1 cellular context compared by ENCODE assay signal in the genomic region with DNA sequence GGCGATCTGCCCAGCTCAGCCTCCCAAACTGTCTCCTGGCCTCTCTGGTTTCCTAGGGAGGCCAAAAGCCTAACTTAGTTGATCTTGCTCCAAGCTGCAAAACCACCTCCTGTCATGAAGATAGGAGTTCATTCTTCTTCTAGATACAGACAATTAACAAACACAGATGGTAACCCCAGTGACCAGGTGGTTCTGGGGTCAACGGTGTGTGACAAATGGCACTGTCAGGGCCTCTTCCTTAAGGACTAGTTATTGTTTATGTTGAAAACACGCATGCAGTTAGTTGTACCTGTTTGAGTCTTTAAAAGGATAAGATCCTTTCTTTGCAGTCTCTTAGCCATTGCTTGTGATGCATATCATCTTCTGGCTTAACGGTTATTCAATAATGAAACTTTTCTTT.
TF ChIP-seq lines count a peak whose summit lies in the region.

No MANE protein-coding gene starts in this region.

TF ChIP-seq in WTC11, 78 proteins besides CTCF, POLR2A, EP300 and RAD21 (continued from another document):
- TF ChIP-seq, protein P1, sequence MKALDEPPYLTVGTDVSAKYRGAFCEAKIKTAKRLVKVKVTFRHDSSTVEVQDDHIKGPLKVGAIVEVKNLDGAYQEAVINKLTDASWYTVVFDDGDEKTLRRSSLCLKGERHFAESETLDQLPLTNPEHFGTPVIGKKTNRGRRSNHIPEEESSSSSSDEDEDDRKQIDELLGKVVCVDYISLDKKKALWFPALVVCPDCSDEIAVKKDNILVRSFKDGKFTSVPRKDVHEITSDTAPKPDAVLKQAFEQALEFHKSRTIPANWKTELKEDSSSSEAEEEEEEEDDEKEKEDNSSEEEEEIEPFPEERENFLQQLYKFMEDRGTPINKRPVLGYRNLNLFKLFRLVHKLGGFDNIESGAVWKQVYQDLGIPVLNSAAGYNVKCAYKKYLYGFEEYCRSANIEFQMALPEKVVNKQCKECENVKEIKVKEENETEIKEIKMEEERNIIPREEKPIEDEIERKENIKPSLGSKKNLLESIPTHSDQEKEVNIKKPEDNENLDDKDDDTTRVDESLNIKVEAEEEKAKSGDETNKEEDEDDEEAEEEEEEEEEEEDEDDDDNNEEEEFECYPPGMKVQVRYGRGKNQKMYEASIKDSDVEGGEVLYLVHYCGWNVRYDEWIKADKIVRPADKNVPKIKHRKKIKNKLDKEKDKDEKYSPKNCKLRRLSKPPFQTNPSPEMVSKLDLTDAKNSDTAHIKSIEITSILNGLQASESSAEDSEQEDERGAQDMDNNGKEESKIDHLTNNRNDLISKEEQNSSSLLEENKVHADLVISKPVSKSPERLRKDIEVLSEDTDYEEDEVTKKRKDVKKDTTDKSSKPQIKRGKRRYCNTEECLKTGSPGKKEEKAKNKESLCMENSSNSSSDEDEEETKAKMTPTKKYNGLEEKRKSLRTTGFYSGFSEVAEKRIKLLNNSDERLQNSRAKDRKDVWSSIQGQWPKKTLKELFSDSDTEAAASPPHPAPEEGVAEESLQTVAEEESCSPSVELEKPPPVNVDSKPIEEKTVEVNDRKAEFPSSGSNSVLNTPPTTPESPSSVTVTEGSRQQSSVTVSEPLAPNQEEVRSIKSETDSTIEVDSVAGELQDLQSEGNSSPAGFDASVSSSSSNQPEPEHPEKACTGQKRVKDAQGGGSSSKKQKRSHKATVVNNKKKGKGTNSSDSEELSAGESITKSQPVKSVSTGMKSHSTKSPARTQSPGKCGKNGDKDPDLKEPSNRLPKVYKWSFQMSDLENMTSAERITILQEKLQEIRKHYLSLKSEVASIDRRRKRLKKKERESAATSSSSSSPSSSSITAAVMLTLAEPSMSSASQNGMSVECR (CRISPR knock-in tag; IDR thresholded peaks at IDR 0.05; ENCODE audit: borderline replicate concordance), result no peak
